18 cellular contexts compared by ENCODE assay signal in the genomic region with DNA sequence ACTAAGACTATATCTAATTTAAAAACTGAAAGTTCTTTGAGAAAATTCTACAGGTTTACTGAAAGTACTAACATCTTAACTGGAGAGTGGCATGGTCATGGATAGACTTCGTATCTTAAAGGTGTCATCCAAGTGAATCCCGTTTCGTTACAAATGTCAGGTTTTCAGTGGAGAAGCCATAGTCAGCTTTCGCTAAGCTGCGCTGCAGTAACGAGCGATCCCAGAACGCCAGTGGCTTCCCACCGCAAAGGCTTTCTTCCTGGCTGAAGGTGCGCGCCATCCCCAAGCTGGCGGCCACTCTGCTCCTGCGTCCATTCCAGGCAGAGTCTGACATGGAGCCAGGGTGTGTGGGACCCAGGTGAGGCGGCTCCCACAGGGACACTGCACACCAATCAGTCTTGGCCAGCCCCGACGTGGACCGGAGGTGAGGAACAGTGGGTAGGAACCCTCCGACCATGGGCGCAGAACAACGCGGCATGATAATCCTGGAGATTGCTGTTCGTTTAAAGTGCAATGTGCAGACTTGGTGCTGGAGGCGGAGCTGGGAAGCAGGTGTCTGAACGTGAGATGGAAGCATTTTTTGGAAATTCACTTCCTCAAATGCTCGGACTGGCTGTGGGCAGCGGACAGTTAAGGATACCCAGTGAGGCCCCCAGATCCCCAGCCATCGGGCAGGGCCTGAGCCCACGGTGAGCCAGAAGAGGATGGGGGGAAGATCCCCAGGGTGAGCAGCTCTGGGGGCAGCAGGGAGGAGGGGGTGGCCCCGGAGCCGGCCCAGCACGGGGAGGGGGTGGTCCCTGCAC. TPM values are rescaled to one million over a fixed set of nuclear protein-coding genes. Genes with fewer than 3 reads are reported as not detected.
"Had no signal": no experiment of that assay in that cellular context is flagged by ENCODE, and none has a peak within 500 bp of the region (broad histone marks: within the 10 kb centered on the region; RNA-seq: fewer than 3 reads in every experiment).

No MANE protein-coding gene starts in this region.

- H3K9ac ChIP-seq: SK-N-SH had no signal

- H3K4me2 ChIP-seq: SK-N-SH, smooth muscle cell had no signal

- H3K27me3 ChIP-seq: colonic mucosa, right atrium auricular region, vagina had no signal

- ATAC-seq: stimulated activated effector memory CD8-positive, alpha-beta T cell treated with anti-CD3 and anti-CD28 coated beads, Interleukin-12 subunit alpha, Interleukin-12 subunit beta, amount 100 ng/mL, for 72 hours had no signal

- H3K36me3 ChIP-seq: colonic mucosa, prostate gland, right atrium auricular region, vagina had no signal

- H3K4me1 ChIP-seq: colonic mucosa, prostate gland, right atrium auricular region, vagina had no signal

- H3K9me3 ChIP-seq: colonic mucosa, prostate gland, SK-N-SH, vagina had no signal

- H3K27ac ChIP-seq: colonic mucosa, prostate gland, right atrium auricular region, vagina had no signal

- DNase-seq: activated naive CD4-positive, alpha-beta T cell treated with anti-CD3 and anti-CD28 coated beads for 36 hours; central memory CD4-positive, alpha-beta T cell; colonic mucosa; foreskin melanocyte; hypothalamus; islet precursor cell; nephron progenitor cell; occipital lobe; SK-N-SH; stimulated activated CD4-positive, alpha-beta T cell treated with anti-CD3 and anti-CD28 coated beads, Interleukin-4, amount 100 ng/mL, for 24 hours; T-helper 9 cell had no signal

- H3K4me3 ChIP-seq: colonic mucosa, prostate gland, right atrium auricular region, smooth muscle cell, vagina had no signal

RNA-seq across cellular contexts. Expression of a gene that starts 27.8 kb away (rescaled TPM):
- total RNA-seq: activated CD8-positive, alpha-beta memory T cell treated with anti-CD3 and anti-CD28 coated beads for 36 hours; activated naive CD4-positive, alpha-beta T cell treated with anti-CD3 and anti-CD28 coated beads for 36 hours; epithelial cell of proximal tubule; right atrium auricular region; smooth muscle cell; vagina had no signal
- polyA plus RNA-seq: SK-N-SH had no signal
